Comparison of ENCODE assay signal across 12 cellular contexts in the genomic region with DNA sequence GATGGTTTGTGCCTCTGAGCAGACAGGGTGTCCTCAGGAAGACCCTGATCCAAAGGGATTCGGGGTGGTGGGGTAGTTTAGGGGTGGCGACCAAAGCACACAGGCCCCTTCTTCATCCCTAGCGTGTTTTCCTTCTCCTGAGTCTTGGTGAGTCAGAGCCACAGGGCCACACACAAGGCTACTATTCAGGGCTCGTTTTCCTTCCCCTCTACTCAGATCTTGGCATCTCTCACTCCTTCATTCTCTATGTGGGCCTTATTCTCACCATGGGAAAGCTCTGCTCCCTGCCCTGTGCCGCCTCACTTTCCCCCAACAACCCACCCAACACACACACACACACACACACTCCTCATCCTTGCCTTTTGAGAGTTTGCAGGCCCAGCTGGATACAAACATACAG. TPM values are rescaled to one million over a fixed set of nuclear protein-coding genes. Genes with fewer than 3 reads are reported as not detected.
A peak's percentile ranks its signal among the peaks of the same experiment; 100 is the strongest.
DNase-seq lines count a peak whose midpoint lies in the region; ATAC-seq and TF ChIP-seq lines count a peak whose summit lies in the region.
"Had no signal": no experiment of that assay in that cellular context is flagged by ENCODE, and none has a peak within 500 bp of the region (broad histone marks: within the 10 kb centered on the region; RNA-seq: fewer than 3 reads in every experiment).

No MANE protein-coding gene starts in this region.

- no peaks in the 10 kb centered on the region for H3K36me3 ChIP-seq in mammary epithelial cell (ENCODE audit: insufficient read depth, low read length)
- H3K36me3 ChIP-seq in right lobe of liver = no peaks in the 10 kb centered on the region
- H3K36me3 ChIP-seq: thyroid gland had no signal

- H3K27ac Mint-ChIP-seq in activated naive CD4-positive, alpha-beta T cell treated with anti-CD3 and anti-CD28 coated beads, Interleukin-2, amount 50 U/mL, for 72 hours = no peak overlapping the region

- H3K4me1 ChIP-seq in mammary epithelial cell (ENCODE audit: insufficient read depth, low read length) = peaks cover 37% of the 10 kb centered on the region
- no peaks in the 10 kb centered on the region for H3K4me1 ChIP-seq in right lobe of liver

- 59% methylated on average over 4 of the region's 5 CpGs for WGBS in mammary epithelial cell (ENCODE audit: low coverage, missing lambda C conversion rate)
- WGBS in right lobe of liver (ENCODE audit: insufficient coverage, low coverage, low lambda C conversion rate, missing lambda C conversion rate) = 0% methylated on average over 1 of the region's 5 CpGs

- H3K4me3 ChIP-seq in mammary epithelial cell (replicated peaks in 1 of 3; ENCODE audit: insufficient read depth in 1 of 3, low read depth in 2 of 3, low read length in 3 of 3) (no peak overlapping the region), right lobe of liver (no peak overlapping the region)

- CTCF ChIA-PET in mammary epithelial cell (lab: Charles Lee; ENCODE audit: low non-redundant PET) = interaction anchor here (1.5 kb wide), 1 partner anchor 71 kb away, joined by 7 read pairs; no protein-coding TSS in a partner anchor

- no peaks in the 10 kb centered on the region for H4K20me1 ChIP-seq in mammary epithelial cell (ENCODE audit: insufficient read depth, low read length)

- no peak overlapping the region for H3K9ac ChIP-seq in mammary epithelial cell (ENCODE audit: insufficient read depth, low read length)

- ATAC-seq in right lobe of liver = no peak
- no peak for ATAC-seq in activated naive CD4-positive, alpha-beta T cell treated with anti-CD3 and anti-CD28 coated beads, Interleukin-2, amount 50 U/mL, for 72 hours

- TF ChIP-seq CTCF in mammary epithelial cell (conservative IDR thresholded peaks at IDR 0.05 in 1 of 2, IDR thresholded peaks at IDR 0.05 in 1 of 2; ENCODE audit: extremely low read depth in 1 of 2, insufficient read depth in 1 of 2, low read depth in 1 of 2, low read length in 2 of 2) (no peak), right lobe of liver (IDR thresholded peaks at IDR 0.05) (no peak)

- H3K9me3 ChIP-seq in mammary epithelial cell (replicated peaks; ENCODE audit: insufficient read depth, low read length) = no peaks in the 10 kb centered on the region
- no peaks in the 10 kb centered on the region for H3K9me3 ChIP-seq in right lobe of liver
- H3K9me3 ChIP-seq: thyroid gland had no signal

- H3K27ac ChIP-seq in mammary epithelial cell (ENCODE audit: insufficient read depth, low read depth, low read length) (no peak overlapping the region), substantia nigra (ENCODE audit: low read depth, low read length, poor library complexity, severe bottlenecking) (peak overlapping the region; percentile 53), right lobe of liver (no peak overlapping the region)

- no peak for TF ChIP-seq POLR2A in right lobe of liver (IDR thresholded peaks at IDR 0.05)

- in situ Hi-C loops in mammary epithelial cell (cut with MboI; ENCODE audit: low sequenced_read_pairs in 2 of 2) = loop anchor here (5.0 to 10.0 kb wide), 2 partner anchors 70 to 73 kb away; partner anchors contain the start of gene CTTNBP2NL (in 1 of the 2)

- H3K27me3 ChIP-seq in mammary epithelial cell (ENCODE audit: insufficient read depth, low read length) = no peaks in the 10 kb centered on the region
- no peaks in the 10 kb centered on the region for H3K27me3 ChIP-seq in right lobe of liver
- H3K27me3 ChIP-seq: thyroid gland had no signal

- H2AFZ ChIP-seq in mammary epithelial cell (ENCODE audit: low read depth, low read length) = peak overlapping the region; percentile 89

- H3K4me2 ChIP-seq in mammary epithelial cell (ENCODE audit: insufficient read depth, low read depth, low read length) = no peak overlapping the region

- no peaks in the 10 kb centered on the region for H3K79me2 ChIP-seq in mammary epithelial cell (ENCODE audit: insufficient read depth, low read length)

- intact Hi-C loops in mammary epithelial cell (cut with micrococcal nuclease) = no loop called here
- intact Hi-C loops in right lobe of liver (cut with DNase I) = loop anchor here in 1 of 2 donors (5.0 kb wide), 1 partner anchor 98 kb away; no protein-coding TSS in a partner anchor
- intact Hi-C loops in posterior vena cava (cut with DNase I) = loop anchor here (2.0 to 5.0 kb wide), 2 partner anchors 73 to 74 kb away; no protein-coding TSS in a partner anchor

- dilution Hi-C loops in mammary epithelial cell (cut with HindIII; ENCODE audit: low sequenced_read_pairs) = no loop called here

- no peaks in the 10 kb centered on the region for H3K36me3 Mint-ChIP-seq in activated naive CD4-positive, alpha-beta T cell treated with anti-CD3 and anti-CD28 coated beads, Interleukin-2, amount 50 U/mL, for 72 hours

- no TSS peak for BruUV-seq in mammary epithelial cell (replicated peaks; lab: Mats Ljungman, UMichigan)

- DNase-seq in HT1080 (ENCODE audit: low read depth) = peak; percentile 64
- peak; percentile 52 for DNase-seq in mammary epithelial cell
- peak; percentile 25 for DNase-seq in kidney tubule cell (ENCODE audit: low spot score)
- DNase-seq in substantia nigra (lab: John Stamatoyannopoulos, UW) = peak in 17 of 49 donors; percentile 4 to 56 (median 34)
- DNase-seq in NCI-H187 treated with DMSO at 0.1 percent for 48 hours (lab: John Stamatoyannopoulos, UW) = no peak
- no peak for DNase-seq in right lobe of liver
- no peak for DNase-seq in activated naive CD4-positive, alpha-beta T cell treated with anti-CD3 and anti-CD28 coated beads, Interleukin-2, amount 50 U/mL, for 72 hours (ENCODE audit: low spot score in 2 of 2)
- no peak for DNase-seq in posterior vena cava (ENCODE audit: low spot score)
- DNase-seq: DMS153, Kasumi-1, thyroid gland had no signal

- no peaks in the 10 kb centered on the region for H3K9me3 Mint-ChIP-seq in activated naive CD4-positive, alpha-beta T cell treated with anti-CD3 and anti-CD28 coated beads, Interleukin-2, amount 50 U/mL, for 72 hours
- H3K9me3 Mint-ChIP-seq: central memory CD8-positive, alpha-beta T cell had no signal

RNA-seq across cellular contexts. Expression of gene WNT2B, which starts 43.6 kb away (rescaled TPM):
- total RNA-seq in HT1080 (2014; rRNA removed; shearing (Covaris generic)) = 0.02 TPM in 1 of 2 replicates, not detected in the other
- 0.07 and 0.27 TPM in 2 replicates for polyA plus RNA-seq in HT1080 (2015; cell fraction: cytosol; rRNA removed)
- polyA plus RNA-seq in HT1080 (2015; cell fraction: nucleus; rRNA removed) = 1.3 and 1.4 TPM in 2 replicates
- total RNA-seq in mammary epithelial cell (1 to 10 TPM in 1 of 2 donors, under 1 TPM in 1; 0.67 to 1.4 TPM), right lobe of liver (under 1 TPM; 0.20 to 0.68 (median 0.37) TPM), posterior vena cava (1 to 10 TPM; 2.5 to 3.2 TPM)
- 0.29 TPM for polyA plus RNA-seq in mammary epithelial cell
- not detected for polyA minus RNA-seq in mammary epithelial cell
- under 1 TPM; 0.11 to 0.16 TPM for total RNA-seq in activated naive CD4-positive, alpha-beta T cell treated with anti-CD3 and anti-CD28 coated beads, Interleukin-2, amount 50 U/mL, for 72 hours

Comparison
In these comparisons a context has a peak if more than half of its experiments do, and no peak if none do; other contexts are left out.
1. DNase-seq: peak in HT1080 (single experiment), mammary epithelial cell (single experiment) and kidney tubule cell (single experiment); none in NCI-H187 treated with DMSO at 0.1 percent for 48 hours (single experiment), right lobe of liver (0 of 3), activated naive CD4-positive, alpha-beta T cell treated with anti-CD3 and anti-CD28 coated beads, Interleukin-2, amount 50 U/mL, for 72 hours (0 of 2) and posterior vena cava (single experiment).